8 cellular contexts compared by ENCODE assay signal in the genomic region with DNA sequence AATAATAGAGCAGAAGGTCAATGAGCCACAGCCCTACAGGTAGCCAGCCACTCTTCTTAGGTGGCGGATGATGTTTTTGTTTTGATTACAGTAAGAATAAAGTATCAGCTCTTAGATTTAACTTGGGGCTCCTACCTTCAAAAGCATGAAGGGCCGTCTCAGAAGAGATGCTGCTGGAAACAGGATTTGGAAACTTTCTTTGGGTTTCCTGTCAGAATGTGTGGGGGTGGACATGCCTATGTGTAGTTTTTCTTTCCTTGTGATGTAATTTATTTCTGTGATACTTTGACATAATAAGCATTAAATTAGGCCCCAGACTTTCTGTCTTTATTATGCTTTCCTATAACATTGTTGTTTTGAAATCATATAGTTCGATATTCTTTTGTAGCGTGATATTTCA. TPM values are rescaled to one million over a fixed set of nuclear protein-coding genes. Genes with fewer than 3 reads are reported as not detected.
DNase-seq lines count a peak whose midpoint lies in the region; ATAC-seq and TF ChIP-seq lines count a peak whose summit lies in the region.

No MANE protein-coding gene starts in this region.

- H3K4me1 ChIP-seq in BLaER1 (peaks cover 42% of the 10 kb centered on the region), Karpas-422 (ENCODE audit: low read length) (peaks cover 60% of the 10 kb centered on the region), breast epithelium (no peaks in the 10 kb centered on the region)

- peaks cover 61% of the 10 kb centered on the region for H3K79me2 ChIP-seq in Karpas-422 (ENCODE audit: low read length)

- H3K4me2 ChIP-seq in BLaER1 (peak overlapping the region; percentile 97), Karpas-422 (ENCODE audit: low read depth, low read length, poor library complexity, severe bottlenecking) (peak overlapping the region; percentile 91)

- H3K4me3 Mint-ChIP-seq in naive thymus-derived CD8-positive, alpha-beta T cell, result peak overlapping the region; percentile 92 to 99 (median 98)

- TF ChIP-seq CTCF in breast epithelium (IDR thresholded peaks at IDR 0.05), result no peak

- DNase-seq in Karpas-422 (no peak), breast epithelium (ENCODE audit: low spot score in 2 of 2) (no peak), activated gamma-delta T cell treated with Interleukin-2 at 50 U/mL for 16 hours (no peak), erythroblast (lab: John Stamatoyannopoulos, UW) (no peak), NCI-H526 treated with DMSO at 0.1 percent for 48 hours (lab: John Stamatoyannopoulos, UW) (no peak)
- DNase-seq in naive thymus-derived CD8-positive, alpha-beta T cell, result peak in 3 of 10 donors; percentile 26 to 39 (median 31)

- H3K27me3 ChIP-seq in BLaER1, result no peaks in the 10 kb centered on the region
- no peaks in the 10 kb centered on the region for H3K27me3 ChIP-seq in Karpas-422 (ENCODE audit: low read length)
- no peaks in the 10 kb centered on the region for H3K27me3 ChIP-seq in breast epithelium

- H4K20me1 ChIP-seq in BLaER1, result peaks cover 57% of the 10 kb centered on the region
- peaks cover 34% of the 10 kb centered on the region for H4K20me1 ChIP-seq in Karpas-422 (ENCODE audit: insufficient read depth, low read depth, low read length)

- no peak for TF ChIP-seq POLR2A in breast epithelium (IDR thresholded peaks at IDR 0.05)
- TF ChIP-seq POLR2A in erythroblast (IDR thresholded peaks at IDR 0.05; ENCODE audit: low read length), result no peak

- H3K27ac ChIP-seq in BLaER1, result peak overlapping the region; percentile 90
- no peak overlapping the region for H3K27ac ChIP-seq in Karpas-422 (ENCODE audit: low read length)
- H3K27ac ChIP-seq in breast epithelium, result peak overlapping the region; percentile 97 to 98

- intact Hi-C loops in breast epithelium (cut with DNase I; ENCODE audit: low total_unique reads), result no loop called here

- H3K9ac ChIP-seq in BLaER1 (peak overlapping the region; percentile 95), Karpas-422 (ENCODE audit: low read length) (peak overlapping the region; percentile 91)

- no peaks in the 10 kb centered on the region for H3K9me2 ChIP-seq in Karpas-422 (replicated peaks; ENCODE audit: insufficient read depth, low read length)

- H3K36me3 ChIP-seq in BLaER1 (no peaks in the 10 kb centered on the region), Karpas-422 (ENCODE audit: insufficient read depth, low read length) (peaks cover 5% of the 10 kb centered on the region; the same call in 1 of the 2 replicates), breast epithelium (no peaks in the 10 kb centered on the region)

- peaks cover 42 to 84% (median 74%) of the 10 kb centered on the region in 4 donors for H3K4me1 Mint-ChIP-seq in naive thymus-derived CD8-positive, alpha-beta T cell

- POLR2A ChIA-PET in naive thymus-derived CD8-positive, alpha-beta T cell (lab: Charles Lee), result interaction anchor here (0.6 to 4.1 kb wide), 5 partner anchors 10 to 113 kb away, joined by 5 to 42 read pairs (median 28); no protein-coding TSS in a partner anchor

- H2AFZ ChIP-seq in Karpas-422 (ENCODE audit: low read length), result no peak overlapping the region

- H3K27me3 Mint-ChIP-seq in naive thymus-derived CD8-positive, alpha-beta T cell, result no peaks in the 10 kb centered on the region

- peaks cover 0 to 1% (median 0%) of the 10 kb centered on the region in 9 donors for H3K9me3 Mint-ChIP-seq in naive thymus-derived CD8-positive, alpha-beta T cell

- H3K4me3 ChIP-seq in BLaER1 (peak overlapping the region; percentile 98), Karpas-422 (ENCODE audit: low read length) (peak overlapping the region; percentile 77), breast epithelium (peak overlapping the region; percentile 78 to 97 (median 86))

- peaks cover 0 to 8% (median 0%) of the 10 kb centered on the region in 3 donors for H3K36me3 Mint-ChIP-seq in naive thymus-derived CD8-positive, alpha-beta T cell

- peak overlapping the region; percentile 85 to 98 (median 94) for H3K27ac Mint-ChIP-seq in naive thymus-derived CD8-positive, alpha-beta T cell

- H3K9me3 ChIP-seq in BLaER1 (no peaks in the 10 kb centered on the region), Karpas-422 (ENCODE audit: low read length) (no peaks in the 10 kb centered on the region), breast epithelium (no peaks in the 10 kb centered on the region)

- ATAC-seq in naive thymus-derived CD8-positive, alpha-beta T cell, result peak in 1 of 2 donors; percentile 15
- ATAC-seq in GM21619 (IDR thresholded peaks at IDR 0.05; ENCODE audit: unreplicated experiment), result no peak

RNA-seq across cellular contexts. Expression of a gene that starts 1.5 kb away (rescaled TPM):
- 12.0 and 55.3 TPM in 2 replicates for total RNA-seq in Karpas-422 (2014; rRNA removed; shearing (Covaris generic); ENCODE audit: low replicate concordance)
- total RNA-seq in breast epithelium, result 10 to 100 TPM; 45.9 to 72.8 (median 54.9) TPM
- total RNA-seq in naive thymus-derived CD8-positive, alpha-beta T cell, result 100 to 1,000 TPM; 124 to 130 TPM
- 10 to 100 TPM; 43.4 to 53.9 (median 50.0) TPM for polyA plus RNA-seq in naive thymus-derived CD8-positive, alpha-beta T cell
